In the genomic region with DNA sequence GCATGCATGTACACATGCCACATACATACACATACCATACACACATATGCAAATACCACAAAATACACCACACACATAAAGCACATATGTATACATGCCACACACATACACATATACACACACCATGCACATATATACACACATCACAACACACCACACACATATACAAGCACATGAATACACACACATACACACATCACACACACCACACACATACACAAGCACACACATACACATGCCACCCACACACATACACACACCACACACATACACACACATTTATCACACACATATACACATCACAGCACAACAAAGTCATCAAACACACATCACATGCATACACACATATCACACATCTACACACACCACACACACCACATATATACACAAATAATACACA, we compare ENCODE assay signal across 25 cellular contexts.
"Had no signal": no experiment of that assay in that cellular context is flagged by ENCODE, and none has a peak within 500 bp of the region (broad histone marks: within the 10 kb centered on the region; RNA-seq: fewer than 3 reads in every experiment).

No MANE protein-coding gene starts in this region.

- H3K27me3 Mint-ChIP-seq: naive B cell; progenitor cell of endocrine pancreas; stimulated activated naive B cell treated with anti-CD40 and anti-IgM and Interleukin-4, amounts not matched to agents 10 μg/mL and 1 μg/mL and 100 μg/mL, for 72 hours; stimulated activated naive CD8-positive, alpha-beta T cell treated with anti-CD3 and anti-CD28 coated beads, Interleukin-15, Interleukin-2, amounts not matched to agents 100 ng/mL and 50 ng/mL, for 24 hours had no signal

- DNase-seq: heart right ventricle; islet precursor cell; left ventricle myocardium inferior; mesendoderm; naive B cell; natural killer cell; nephron progenitor cell; ovary; stimulated activated CD4-positive, alpha-beta T cell treated with anti-CD3 and anti-CD28 coated beads, Interleukin-12 subunit alpha, Interleukin-12 subunit beta, amount 100 ng/mL, for 4 hours; stimulated activated CD4-positive, alpha-beta T cell treated with anti-CD3 and anti-CD28 coated beads, Interleukin-15, amount 100 ng/mL, for 24 hours; stimulated activated CD4-positive, alpha-beta T cell treated with anti-CD3 and anti-CD28 coated beads, Interleukin-2, amount 100 ng/mL, for 24 hours; stimulated activated CD4-positive, alpha-beta T cell treated with anti-CD3 and anti-CD28 coated beads, Interleukin-4, amount 100 ng/mL, for 1 hour; stimulated activated naive B cell treated with anti-CD40 and anti-IgM and Interleukin-4, amounts not matched to agents 10 μg/mL and 1 μg/mL and 100 μg/mL, for 72 hours; substantia nigra; transverse colon had no signal

- H3K27me3 ChIP-seq: heart right ventricle, hepatocyte, neural progenitor cell, ovary, right atrium auricular region, transverse colon, vagina had no signal

- H3K9me3 Mint-ChIP-seq: neural progenitor cell had no signal

- H3K4me1 Mint-ChIP-seq: mesothelial cell of epicardium; naive B cell; natural killer cell; nephron progenitor cell; neural progenitor cell; stimulated activated naive B cell treated with anti-CD40 and anti-IgM and Interleukin-4, amounts not matched to agents 10 μg/mL and 1 μg/mL and 100 μg/mL, for 72 hours had no signal

- H3K4me2 ChIP-seq: hepatocyte, neural progenitor cell had no signal

- H3K27ac Mint-ChIP-seq: mesothelial cell of epicardium; naive B cell; natural killer cell; nephron progenitor cell; neural progenitor cell; progenitor cell of endocrine pancreas; stimulated activated naive B cell treated with anti-CD40 and anti-IgM and Interleukin-4, amounts not matched to agents 10 μg/mL and 1 μg/mL and 100 μg/mL, for 72 hours; stimulated activated naive CD8-positive, alpha-beta T cell treated with anti-CD3 and anti-CD28 coated beads, Interleukin-15, Interleukin-2, amounts not matched to agents 100 ng/mL and 50 ng/mL, for 24 hours had no signal

- H3K36me3 ChIP-seq: heart right ventricle, left ventricle myocardium inferior, neural progenitor cell, ovary, right atrium auricular region, transverse colon, vagina had no signal

- H3K4me3 Mint-ChIP-seq: mesothelial cell of epicardium; naive B cell; natural killer cell; nephron progenitor cell; neural progenitor cell; stimulated activated naive B cell treated with anti-CD40 and anti-IgM and Interleukin-4, amounts not matched to agents 10 μg/mL and 1 μg/mL and 100 μg/mL, for 72 hours; stimulated activated naive CD8-positive, alpha-beta T cell treated with anti-CD3 and anti-CD28 coated beads, Interleukin-15, Interleukin-2, amounts not matched to agents 100 ng/mL and 50 ng/mL, for 24 hours had no signal

- H3K9ac ChIP-seq: neural progenitor cell had no signal

- H3K27ac ChIP-seq: heart right ventricle, hepatocyte, left ventricle myocardium inferior, neural progenitor cell, ovary, right atrium auricular region, skin epidermis, transverse colon, vagina had no signal

- H3K4me3 ChIP-seq: heart right ventricle, hepatocyte, left ventricle myocardium inferior, lung, neural progenitor cell, ovary, right atrium auricular region, skin epidermis, transverse colon, vagina had no signal

- H3K79me2 ChIP-seq: hepatocyte had no signal

- H2AFZ ChIP-seq: hepatocyte, neural progenitor cell had no signal

- H3K36me3 Mint-ChIP-seq: mesothelial cell of epicardium, naive B cell, natural killer cell, neural progenitor cell had no signal

- ATAC-seq: heart right ventricle; sciatic nerve; stimulated activated naive B cell treated with anti-CD40 and anti-IgM and Interleukin-4, amounts not matched to agents 10 μg/mL and 1 μg/mL and 100 μg/mL, for 72 hours had no signal

- H3K4me1 ChIP-seq: heart right ventricle, left ventricle myocardium inferior, neural progenitor cell, right atrium auricular region, transverse colon, vagina had no signal

- H3K9me3 ChIP-seq: ovary, right atrium auricular region, vagina had no signal
